19 cellular contexts compared by ENCODE assay signal in genomic region chr12:57584050-57584449, GRCh38.
"Had no signal": no experiment of that assay in that cellular context is flagged by ENCODE, and none has a peak within 500 bp of the region (broad histone marks: within the 10 kb centered on the region; RNA-seq: fewer than 3 reads in every experiment).

No MANE protein-coding gene starts in this region.

- H3K27me3 Mint-ChIP-seq: stimulated activated naive CD8-positive, alpha-beta T cell treated with anti-CD3 and anti-CD28 coated beads, Interleukin-15, amount 100 ng/mL, for 72 hours had no signal

- H3K9me3 Mint-ChIP-seq: natural killer cell; nephron; neural progenitor cell; stimulated activated memory B cell treated with anti-CD40 and anti-IgM and Interleukin-4, amounts not matched to agents 10 μg/mL and 1 μg/mL and 100 μg/mL, for 72 hours; stimulated activated naive CD8-positive, alpha-beta T cell treated with anti-CD3 and anti-CD28 coated beads, Interleukin-15, amount 100 ng/mL, for 72 hours; type B pancreatic cell had no signal

- H3K4me1 ChIP-seq: neural progenitor cell, parathyroid adenoma, prostate gland, right atrium auricular region, suprapubic skin, tibial artery, transverse colon, upper lobe of right lung, uterus had no signal

- H3K27me3 ChIP-seq: neural progenitor cell, ovary, right atrium auricular region, testis, upper lobe of right lung, uterus had no signal

- H3K9me3 ChIP-seq: ovary, prostate gland, right atrium auricular region, spleen, suprapubic skin, testis, tibial artery, transverse colon, upper lobe of right lung, uterus had no signal

- H3K4me2 ChIP-seq: neural progenitor cell, smooth muscle cell had no signal

- H2AFZ ChIP-seq: neural progenitor cell, parathyroid adenoma had no signal

- H3K4me1 Mint-ChIP-seq: nephron, neural progenitor cell had no signal

- H3K36me3 Mint-ChIP-seq: neural progenitor cell; stimulated activated memory B cell treated with anti-CD40 and anti-IgM and Interleukin-4, amounts not matched to agents 10 μg/mL and 1 μg/mL and 100 μg/mL, for 72 hours; type B pancreatic cell had no signal

- H3K79me2 ChIP-seq: parathyroid adenoma had no signal

- H3K27ac Mint-ChIP-seq: nephron; neural progenitor cell; stimulated activated memory B cell treated with anti-CD40 and anti-IgM and Interleukin-4, amounts not matched to agents 10 μg/mL and 1 μg/mL and 100 μg/mL, for 72 hours; stimulated activated naive CD8-positive, alpha-beta T cell treated with anti-CD3 and anti-CD28 coated beads, Interleukin-15, amount 100 ng/mL, for 72 hours; type B pancreatic cell had no signal

- H3K9ac ChIP-seq: neural progenitor cell, parathyroid adenoma had no signal

- H3K27ac ChIP-seq: neural progenitor cell, ovary, parathyroid adenoma, prostate gland, right atrium auricular region, skin epidermis, spleen, suprapubic skin, testis, tibial artery, transverse colon, upper lobe of right lung, uterus had no signal

- H3K36me3 ChIP-seq: neural progenitor cell, ovary, prostate gland, right atrium auricular region, spleen, suprapubic skin, tibial artery, transverse colon, upper lobe of right lung, uterus had no signal

- H3K4me3 Mint-ChIP-seq: natural killer cell; nephron; stimulated activated memory B cell treated with anti-CD40 and anti-IgM and Interleukin-4, amounts not matched to agents 10 μg/mL and 1 μg/mL and 100 μg/mL, for 72 hours; stimulated activated naive CD8-positive, alpha-beta T cell treated with anti-CD3 and anti-CD28 coated beads, Interleukin-15, amount 100 ng/mL, for 72 hours; type B pancreatic cell had no signal

- H3K4me3 ChIP-seq: neural progenitor cell, ovary, prostate gland, right atrium auricular region, skin epidermis, smooth muscle cell, spleen, suprapubic skin, testis, tibial artery, transverse colon, upper lobe of right lung, uterus had no signal

- DNase-seq: spleen, upper lobe of right lung had no signal
